In genomic region chr16:73216932-73217331, GRCh38 we compare ENCODE assay signal across 1 cellular context.
TF ChIP-seq lines count a peak whose summit lies in the region.

No MANE protein-coding gene starts in this region.

TF ChIP-seq in IMR-90, 13 proteins besides CTCF, POLR2A, EP300 and RAD21 (continued from another document):
- TF ChIP-seq MAZ (IDR thresholded peaks at IDR 0.05; ENCODE audit: borderline replicate concordance, low read depth, low read length) (no peak), BHLHE40 (IDR thresholded peaks at IDR 0.05; ENCODE audit: low read depth, low read length) (no peak), MAFK (IDR thresholded peaks at IDR 0.05; ENCODE audit: low read depth, low read length) (no peak), USF2 (IDR thresholded peaks at IDR 0.05; ENCODE audit: low read depth, low read length) (no peak), FOS (IDR thresholded peaks at IDR 0.05; ENCODE audit: low read depth, low read length) (no peak)
TF ChIP-seq in IMR-90: peak in this region for 0.
